In genomic region chr9:137015976-137016375, GRCh38 we compare ENCODE assay signal across 30 cellular contexts.
"Had no signal": no experiment of that assay in that cellular context is flagged by ENCODE, and none has a peak within 500 bp of the region (broad histone marks: within the 10 kb centered on the region; RNA-seq: fewer than 3 reads in every experiment).

No MANE protein-coding gene starts in this region.

- H3K4me1 ChIP-seq: adrenal gland, ascending aorta, body of pancreas, breast epithelium had no signal

- H3K36me3 ChIP-seq: breast epithelium had no signal

- DNase-seq: activated effector memory CD4-positive, alpha-beta T cell treated with anti-CD3 and anti-CD28 coated beads, Interleukin-2, amount 50 U/mL, for 16 hours; activated effector memory CD4-positive, alpha-beta T cell treated with Interleukin-2 at 50 U/mL for 16 hours; activated gamma-delta T cell; activated gamma-delta T cell treated with Interleukin-2 at 50 U/mL for 16 hours; activated naive CD4-positive, alpha-beta T cell; activated naive CD4-positive, alpha-beta T cell treated with anti-CD3 and anti-CD28 coated beads for 36 hours; activated naive CD4-positive, alpha-beta T cell treated with anti-CD3 and anti-CD28 coated beads, Interleukin-2, amount 10 ng/mL, durations not matched to agents 7 days and 5 days; activated naive CD4-positive, alpha-beta T cell treated with anti-CD3 and anti-CD28 coated beads, Interleukin-2, amount 50 U/mL, for 16 hours; activated naive CD4-positive, alpha-beta T cell treated with Interleukin-2 at 50 U/mL for 16 hours; activated naive CD8-positive, alpha-beta T cell treated with anti-CD3 and anti-CD28 coated beads for 36 hours; activated naive CD8-positive, alpha-beta T cell treated with anti-CD3 and anti-CD28 coated beads, Interleukin-2, amount 10 ng/mL, durations not matched to agents 7 days and 5 days; activated naive CD8-positive, alpha-beta T cell treated with anti-CD3 and anti-CD28 coated beads, Interleukin-2, amount 50 U/mL, for 24 hours; activated T-cell treated with anti-CD3 and anti-CD28 coated beads, Interleukin-2, amount 50 U/mL, for 1 hour; activated T-cell treated with anti-CD3 and anti-CD28 coated beads, Interleukin-2, amount 50 U/mL, for 24 hours; activated T-cell treated with anti-CD3 and anti-CD28 coated beads, Interleukin-2, amount 50 U/mL, for 4 hours; activated T-cell treated with anti-CD3 and anti-CD28 coated beads, Interleukin-2, amount 50 U/mL, for 48 hours; activated T-cell treated with anti-CD3 and anti-CD28 coated beads, Interleukin-2, amount 50 U/mL, for 72 hours; adrenal gland; amniotic stem cell; amygdala; anterior cingulate cortex; aorta; body of pancreas; brain microvascular endothelial cell; caudate nucleus; central memory CD4-positive, alpha-beta T cell; cerebellar nuclear complex had no signal

- H3K27ac ChIP-seq: adrenal gland, ascending aorta, body of pancreas, brain microvascular endothelial cell, breast epithelium, cardiac muscle cell had no signal

- H3K9me3 ChIP-seq: adrenal gland, ascending aorta, body of pancreas, breast epithelium had no signal

- H3K4me3 ChIP-seq: adrenal gland, ascending aorta, body of pancreas, breast epithelium, cardiac muscle cell had no signal
